9 cellular contexts compared by ENCODE assay signal in the genomic region with DNA sequence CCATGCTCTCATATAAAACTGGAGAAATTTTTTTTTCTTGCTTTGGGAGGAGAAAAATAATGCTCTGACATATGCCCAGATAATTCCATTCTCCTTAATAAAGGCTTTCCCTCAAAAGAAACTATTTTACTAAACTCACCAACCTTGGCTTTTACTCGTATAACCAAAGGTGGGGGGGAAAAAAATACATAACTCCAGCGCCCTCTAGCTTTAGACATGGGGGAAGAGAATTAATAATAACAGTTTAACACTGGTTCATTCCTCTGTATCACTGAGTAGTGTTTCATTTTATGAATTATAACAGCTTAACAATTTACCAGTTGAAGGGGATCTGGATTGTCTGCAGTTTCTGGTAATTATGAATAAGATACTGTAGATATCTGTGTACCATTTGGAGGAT.
A peak's percentile ranks its signal among the peaks of the same experiment; 100 is the strongest.
DNase-seq lines count a peak whose midpoint lies in the region; ATAC-seq and TF ChIP-seq lines count a peak whose summit lies in the region.
"Had no signal": no experiment of that assay in that cellular context is flagged by ENCODE, and none has a peak within 500 bp of the region (broad histone marks: within the 10 kb centered on the region; RNA-seq: fewer than 3 reads in every experiment).

No MANE protein-coding gene starts in this region.

- peaks cover 9% of the 10 kb centered on the region for H3K4me1 Mint-ChIP-seq in endodermal cell
- no peaks in the 10 kb centered on the region for H3K4me1 Mint-ChIP-seq in activated T-helper 1 cell treated with anti-CD3 and anti-CD28 coated beads, Interleukin-12 subunit alpha, Interleukin-12 subunit beta, Interleukin-2, Interleukin-4 antibody, amounts not matched to agents 30 ng/mL and 10 ng/mL and 1 ng/mL, durations not matched to agents 14 hours and 24 hours and 36 hours (ENCODE audit: low read depth)
- H3K4me1 Mint-ChIP-seq: activated naive CD8-positive, alpha-beta T cell treated with anti-CD3 and anti-CD28 coated beads, Interleukin-2, amount 10 ng/mL, durations not matched to agents 7 days and 5 days had no signal

- H3K36me3 ChIP-seq in left ventricle myocardium inferior (no peaks in the 10 kb centered on the region), endodermal cell (ENCODE audit: control insufficient read depth, insufficient read depth, low read length) (no peaks in the 10 kb centered on the region)

- no peak overlapping the region for H3K27ac ChIP-seq in left ventricle myocardium inferior (replicated peaks)
- no peak overlapping the region for H3K27ac ChIP-seq in endodermal cell (ENCODE audit: low read depth, low read length)

- DNase-seq in left ventricle myocardium inferior, result no peak
- no peak for DNase-seq in Right ventricle myocardium superior
- peak; percentile 13 for DNase-seq in NCI-H460 (ENCODE audit: extremely low read depth, low read depth)
- DNase-seq in endodermal cell, result no peak
- no peak for DNase-seq in activated T-cell treated with anti-CD3 and anti-CD28 coated beads, Interleukin-2, amount 50 U/mL, for 1 hour
- no peak for DNase-seq in activated naive CD4-positive, alpha-beta T cell (lab: John Stamatoyannopoulos, UW)
- no peak for DNase-seq in activated T-helper 1 cell treated with anti-CD3 and anti-CD28 coated beads, Interleukin-12 subunit alpha, Interleukin-12 subunit beta, Interleukin-2, Interleukin-4 antibody, amounts not matched to agents 30 ng/mL and 10 ng/mL and 1 ng/mL, durations not matched to agents 14 hours and 24 hours and 36 hours (ENCODE audit: low spot score)
- DNase-seq: activated naive CD8-positive, alpha-beta T cell treated with anti-CD3 and anti-CD28 coated beads, Interleukin-2, amount 10 ng/mL, durations not matched to agents 7 days and 5 days had no signal

- no peak overlapping the region for H3K9ac ChIP-seq in endodermal cell (ENCODE audit: extremely low read depth, low read length, poor library complexity, severe bottlenecking)

- H3K4me1 ChIP-seq in left ventricle myocardium inferior (no peaks in the 10 kb centered on the region), endodermal cell (ENCODE audit: control insufficient read depth, insufficient read depth, low read length) (no peaks in the 10 kb centered on the region)

- intact Hi-C loops in left ventricle myocardium inferior (cut with micrococcal nuclease), result no loop called here
- intact Hi-C loops in Right ventricle myocardium superior (cut with DNase I), result no loop called here
- intact Hi-C loops in activated T-helper 1 cell treated with anti-CD3 and anti-CD28 coated beads, Interleukin-12 subunit alpha, Interleukin-12 subunit beta, Interleukin-2, Interleukin-4 antibody, amounts not matched to agents 30 ng/mL and 10 ng/mL and 1 ng/mL, durations not matched to agents 14 hours and 24 hours and 36 hours (cut with micrococcal nuclease), result no loop called here

- H3K4me3 ChIP-seq in left ventricle myocardium inferior (no peak overlapping the region), endodermal cell (ENCODE audit: low read length) (no peak overlapping the region)

- WGBS in endodermal cell (ENCODE audit: insufficient coverage in 1 of 2, insufficient read length in 1 of 2), 2 experiments, result 57% methylated on average over 1 of the region's 2 CpGs; no CpG with 5 or more reads in 1 of the 2 experiments

- H3K27me3 Mint-ChIP-seq in endodermal cell (ENCODE audit: insufficient read depth), result peaks cover 9% of the 10 kb centered on the region
- no peaks in the 10 kb centered on the region for H3K27me3 Mint-ChIP-seq in activated T-helper 1 cell treated with anti-CD3 and anti-CD28 coated beads, Interleukin-12 subunit alpha, Interleukin-12 subunit beta, Interleukin-2, Interleukin-4 antibody, amounts not matched to agents 30 ng/mL and 10 ng/mL and 1 ng/mL, durations not matched to agents 14 hours and 24 hours and 36 hours (ENCODE audit: insufficient read depth)
- H3K27me3 Mint-ChIP-seq: activated naive CD8-positive, alpha-beta T cell treated with anti-CD3 and anti-CD28 coated beads, Interleukin-2, amount 10 ng/mL, durations not matched to agents 7 days and 5 days had no signal

- no peaks in the 10 kb centered on the region for H3K9me3 ChIP-seq in left ventricle myocardium inferior (replicated peaks)
- H3K9me3 ChIP-seq in endodermal cell (ENCODE audit: control insufficient read depth, low read length), result peaks cover 36% of the 10 kb centered on the region

- no peak overlapping the region for H3K4me3 Mint-ChIP-seq in endodermal cell
- H3K4me3 Mint-ChIP-seq in activated T-helper 1 cell treated with anti-CD3 and anti-CD28 coated beads, Interleukin-12 subunit alpha, Interleukin-12 subunit beta, Interleukin-2, Interleukin-4 antibody, amounts not matched to agents 30 ng/mL and 10 ng/mL and 1 ng/mL, durations not matched to agents 14 hours and 24 hours and 36 hours, result no peak overlapping the region
- H3K4me3 Mint-ChIP-seq: activated naive CD8-positive, alpha-beta T cell treated with anti-CD3 and anti-CD28 coated beads, Interleukin-2, amount 10 ng/mL, durations not matched to agents 7 days and 5 days had no signal

- no peak overlapping the region for H3K27ac Mint-ChIP-seq in endodermal cell
- no peak overlapping the region for H3K27ac Mint-ChIP-seq in activated T-helper 1 cell treated with anti-CD3 and anti-CD28 coated beads, Interleukin-12 subunit alpha, Interleukin-12 subunit beta, Interleukin-2, Interleukin-4 antibody, amounts not matched to agents 30 ng/mL and 10 ng/mL and 1 ng/mL, durations not matched to agents 14 hours and 24 hours and 36 hours
- H3K27ac Mint-ChIP-seq: activated naive CD8-positive, alpha-beta T cell treated with anti-CD3 and anti-CD28 coated beads, Interleukin-2, amount 10 ng/mL, durations not matched to agents 7 days and 5 days had no signal

- no peaks in the 10 kb centered on the region for H3K27me3 ChIP-seq in left ventricle myocardium inferior (ENCODE audit: low read depth)
- peaks cover 5% of the 10 kb centered on the region for H3K27me3 ChIP-seq in endodermal cell (ENCODE audit: control insufficient read depth, insufficient read depth, low read length, poor library complexity, severe bottlenecking)

- H3K9me3 Mint-ChIP-seq in endodermal cell, result peaks cover 16% of the 10 kb centered on the region
- no peaks in the 10 kb centered on the region for H3K9me3 Mint-ChIP-seq in activated T-helper 1 cell treated with anti-CD3 and anti-CD28 coated beads, Interleukin-12 subunit alpha, Interleukin-12 subunit beta, Interleukin-2, Interleukin-4 antibody, amounts not matched to agents 30 ng/mL and 10 ng/mL and 1 ng/mL, durations not matched to agents 14 hours and 24 hours and 36 hours
- H3K9me3 Mint-ChIP-seq: activated naive CD8-positive, alpha-beta T cell treated with anti-CD3 and anti-CD28 coated beads, Interleukin-2, amount 10 ng/mL, durations not matched to agents 7 days and 5 days had no signal

- H3K36me3 Mint-ChIP-seq in endodermal cell (ENCODE audit: low read depth), result peaks cover 3% of the 10 kb centered on the region
- no peaks in the 10 kb centered on the region for H3K36me3 Mint-ChIP-seq in activated T-helper 1 cell treated with anti-CD3 and anti-CD28 coated beads, Interleukin-12 subunit alpha, Interleukin-12 subunit beta, Interleukin-2, Interleukin-4 antibody, amounts not matched to agents 30 ng/mL and 10 ng/mL and 1 ng/mL, durations not matched to agents 14 hours and 24 hours and 36 hours (ENCODE audit: low read depth)
- H3K36me3 Mint-ChIP-seq: activated naive CD8-positive, alpha-beta T cell treated with anti-CD3 and anti-CD28 coated beads, Interleukin-2, amount 10 ng/mL, durations not matched to agents 7 days and 5 days had no signal

- TF ChIP-seq CTCF in left ventricle myocardium inferior (IDR thresholded peaks at IDR 0.05; ENCODE audit: borderline replicate concordance) (peak; percentile 44), endodermal cell (conservative IDR thresholded peaks at IDR 0.05) (peak; percentile 81)

- no peak for ATAC-seq in Right ventricle myocardium superior (ENCODE audit: poor library complexity)
- no peak for ATAC-seq in GM21576 (IDR thresholded peaks at IDR 0.05; ENCODE audit: unreplicated experiment)
